In the genomic region with DNA sequence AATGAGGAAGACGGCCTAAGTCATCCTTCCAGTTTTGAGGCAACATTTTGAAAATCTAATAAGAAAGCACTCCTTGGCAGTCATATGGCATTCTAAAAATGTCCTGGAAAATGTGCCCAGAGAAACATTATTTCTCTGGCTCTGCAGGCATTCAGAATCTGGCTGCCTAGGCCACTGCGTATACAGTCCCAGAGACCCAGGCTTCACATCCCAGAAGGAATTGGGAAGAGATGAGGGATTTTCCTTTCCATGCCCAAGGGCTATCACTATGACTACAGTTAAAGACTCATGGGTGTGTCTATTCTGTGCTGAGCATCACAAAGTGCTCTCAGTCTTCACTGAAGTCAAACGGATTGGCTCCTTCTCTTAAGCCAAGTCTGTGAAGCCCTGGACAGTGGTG, we compare ENCODE assay signal across 22 cellular contexts.
"Had no signal": no experiment of that assay in that cellular context is flagged by ENCODE, and none has a peak within 500 bp of the region (broad histone marks: within the 10 kb centered on the region; RNA-seq: fewer than 3 reads in every experiment).

No MANE protein-coding gene starts in this region.

- H3K36me3 ChIP-seq: transverse colon had no signal

- H3K9me3 Mint-ChIP-seq: activated naive CD8-positive, alpha-beta T cell treated with anti-CD3 and anti-CD28 coated beads for 36 hours; memory B cell; nephron progenitor cell; T-cell; T-helper 2 cell treated with Interferon-gamma antibody and Interleukin-4, amounts not matched to agents 5 μg/mL and 100 μg/mL, for 36 hours had no signal

- H3K4me1 ChIP-seq: body of pancreas, transverse colon had no signal

- H3K4me1 Mint-ChIP-seq: T-cell had no signal

- H3K27ac Mint-ChIP-seq: activated naive CD8-positive, alpha-beta T cell treated with anti-CD3 and anti-CD28 coated beads for 36 hours; memory B cell; nephron progenitor cell; T-cell; T-helper 2 cell treated with Interferon-gamma antibody and Interleukin-4, amounts not matched to agents 5 μg/mL and 100 μg/mL, for 36 hours had no signal

- H3K4me3 ChIP-seq: body of pancreas, mucosa of descending colon, transverse colon had no signal

- H3K4me3 Mint-ChIP-seq: activated naive CD8-positive, alpha-beta T cell treated with anti-CD3 and anti-CD28 coated beads for 36 hours; memory B cell; nephron progenitor cell; T-cell; T-helper 2 cell treated with Interferon-gamma antibody and Interleukin-4, amounts not matched to agents 5 μg/mL and 100 μg/mL, for 36 hours had no signal

- H3K9me3 ChIP-seq: body of pancreas, mucosa of descending colon, transverse colon had no signal

- H3K27me3 Mint-ChIP-seq: activated naive CD8-positive, alpha-beta T cell treated with anti-CD3 and anti-CD28 coated beads for 36 hours; memory B cell; T-cell had no signal

- H3K36me3 Mint-ChIP-seq: activated naive CD8-positive, alpha-beta T cell treated with anti-CD3 and anti-CD28 coated beads for 36 hours; memory B cell; T-cell had no signal

- DNase-seq: activated CD4-positive, alpha-beta T cell treated with anti-CD3 and anti-CD28 coated beads for 1 hour; activated CD4-positive, alpha-beta T cell treated with anti-CD3 and anti-CD28 coated beads, Interleukin-2, amount 50 U/mL, for 1 hour; activated naive CD4-positive, alpha-beta T cell; activated naive CD8-positive, alpha-beta T cell treated with anti-CD3 and anti-CD28 coated beads for 36 hours; activated T-cell treated with anti-CD3 and anti-CD28 coated beads, Interleukin-2, amount 50 U/mL, for 1 hour; amniotic stem cell; body of pancreas; effector memory CD4-positive, alpha-beta T cell; foreskin melanocyte; head of caudate nucleus; hypothalamus; left ventricle myocardium superior; mucosa of descending colon; nephron progenitor cell; occipital lobe; stimulated activated CD4-positive, alpha-beta T cell treated with anti-CD3 and anti-CD28 coated beads, Interleukin-4, amount 100 ng/mL, for 24 hours; stimulated activated naive CD8-positive, alpha-beta T cell treated with anti-CD3 and anti-CD28 coated beads, Interleukin-15, Interleukin-2, amounts not matched to agents 100 U/mL and 50 U/mL, for 24 hours; substantia nigra; T-cell; transverse colon had no signal

- H3K27me3 ChIP-seq: body of pancreas, transverse colon had no signal
